In genomic region chr11:17653606-17654005, GRCh38 we compare ENCODE assay signal across 23 cellular contexts.
"Had no signal": no experiment of that assay in that cellular context is flagged by ENCODE, and none has a peak within 500 bp of the region (broad histone marks: within the 10 kb centered on the region; RNA-seq: fewer than 3 reads in every experiment).

No MANE protein-coding gene starts in this region.

- H3K27me3 ChIP-seq: colonic mucosa, ovary, right atrium auricular region had no signal

- H3K27ac ChIP-seq: breast epithelium, colonic mucosa, dorsolateral prefrontal cortex, esophagus squamous epithelium, left lung, ovary, prostate gland, right atrium auricular region, skin epidermis, transverse colon had no signal

- H3K4me3 ChIP-seq: breast epithelium, colonic mucosa, dorsolateral prefrontal cortex, esophagus squamous epithelium, left lung, lung, ovary, prostate gland, right atrium auricular region, skin epidermis, transverse colon had no signal

- H3K36me3 ChIP-seq: breast epithelium, colonic mucosa, esophagus squamous epithelium, left lung, ovary, prostate gland, right atrium auricular region, transverse colon had no signal

- H3K4me1 ChIP-seq: breast epithelium, colonic mucosa, esophagus squamous epithelium, left lung, prostate gland, right atrium auricular region, transverse colon had no signal

- H3K9me3 ChIP-seq: colonic mucosa, esophagus squamous epithelium, ovary, prostate gland had no signal

- H3K4me3 Mint-ChIP-seq: activated naive CD4-positive, alpha-beta T cell treated with anti-CD3 and anti-CD28 coated beads for 36 hours; activated naive CD8-positive, alpha-beta T cell treated with anti-CD3 and anti-CD28 coated beads, Interleukin-2, amount 10 ng/mL, durations not matched to agents 7 days and 5 days; central memory CD8-positive, alpha-beta T cell; effector memory CD8-positive, alpha-beta T cell; natural killer cell; stimulated activated naive B cell treated with anti-CD40 and anti-IgM and Interleukin-4, amounts not matched to agents 10 μg/mL and 1 μg/mL and 100 μg/mL, for 72 hours; WTC11 had no signal

- H3K36me3 Mint-ChIP-seq: activated naive CD8-positive, alpha-beta T cell treated with anti-CD3 and anti-CD28 coated beads, Interleukin-2, amount 10 ng/mL, durations not matched to agents 7 days and 5 days; natural killer cell had no signal

- H3K4me1 Mint-ChIP-seq: central memory CD8-positive, alpha-beta T cell; natural killer cell had no signal

- ATAC-seq: effector memory CD8-positive, alpha-beta T cell; left lung; natural killer cell; stimulated activated naive B cell treated with anti-CD40 and anti-IgM and Interleukin-4, amounts not matched to agents 10 μg/mL and 1 μg/mL and 100 μg/mL, for 72 hours; WTC11 had no signal

- H3K27ac Mint-ChIP-seq: activated naive CD4-positive, alpha-beta T cell treated with anti-CD3 and anti-CD28 coated beads for 36 hours; activated naive CD8-positive, alpha-beta T cell treated with anti-CD3 and anti-CD28 coated beads, Interleukin-2, amount 10 ng/mL, durations not matched to agents 7 days and 5 days; effector memory CD8-positive, alpha-beta T cell; natural killer cell; stimulated activated naive B cell treated with anti-CD40 and anti-IgM and Interleukin-4, amounts not matched to agents 10 μg/mL and 1 μg/mL and 100 μg/mL, for 72 hours; WTC11 had no signal

- DNase-seq: activated CD4-positive, alpha-beta T cell treated with anti-CD3 and anti-CD28 coated beads, Interleukin-2, amount 50 U/mL, for 48 hours; activated naive CD4-positive, alpha-beta T cell treated with anti-CD3 and anti-CD28 coated beads for 36 hours; activated naive CD8-positive, alpha-beta T cell treated with anti-CD3 and anti-CD28 coated beads, Interleukin-2, amount 10 ng/mL, durations not matched to agents 7 days and 5 days; activated T-cell treated with anti-CD3 and anti-CD28 coated beads, Interleukin-2, amount 50 U/mL, for 48 hours; amniotic stem cell; colonic mucosa; dorsolateral prefrontal cortex; effector memory CD8-positive, alpha-beta T cell; esophagus squamous epithelium; left lung; natural killer cell; ovary; stimulated activated CD4-positive, alpha-beta T cell treated with anti-CD3 and anti-CD28 coated beads, Interleukin-2, amount 100 ng/mL, for 24 hours; stimulated activated naive B cell treated with anti-CD40 and anti-IgM and Interleukin-4, amounts not matched to agents 10 μg/mL and 1 μg/mL and 100 μg/mL, for 72 hours; T-helper 1 cell; transverse colon had no signal
